17 cellular contexts compared by ENCODE assay signal in genomic region chr5:75023368-75024159, GRCh38. TPM values are rescaled to one million over a fixed set of nuclear protein-coding genes. Genes with fewer than 3 reads are reported as not detected.
DNase-seq lines count a peak whose midpoint lies in the region; ATAC-seq and TF ChIP-seq lines count a peak whose summit lies in the region.
"Had no signal": no experiment of that assay in that cellular context is flagged by ENCODE, and none has a peak within 500 bp of the region (broad histone marks: within the 10 kb centered on the region; RNA-seq: fewer than 3 reads in every experiment).

No MANE protein-coding gene starts in this region.

- DNase-seq in activated CD8-positive, alpha-beta memory T cell treated with anti-CD3 and anti-CD28 coated beads, Interleukin-2, amount 10 ng/mL, durations not matched to agents 7 days and 5 days: peak; percentile 64
- DNase-seq in activated CD8-positive, alpha-beta memory T cell treated with anti-CD3 and anti-CD28 coated beads, Interleukin-2, amount 50 U/mL, for 48 hours: no peak
- DNase-seq in T-cell (peak in 27 of 34 experiments; percentile 6 to 45 (median 21)), choroid plexus epithelial cell (ENCODE audit: low read depth) (peak; percentile 72), COR-L47 (lab: John Stamatoyannopoulos, UW) (no peak), iPS-NIHi11 (ENCODE audit: low spot score) (no peak), RPMI8226 (no peak)
- peak; percentile 20 for DNase-seq in stimulated activated CD4-positive, alpha-beta T cell treated with anti-CD3 and anti-CD28 coated beads, Interleukin-4, amount 100 ng/mL, for 24 hours
- DNase-seq: HFFc6, hippocampal formation, NCI-H1092 treated with DMSO at 0.1 percent for 48 hours, NCI-H446 had no signal

- POLR2A ChIA-PET in T-cell (lab: Charles Lee): no interaction called here

- no peaks in the 10 kb centered on the region for H3K36me3 Mint-ChIP-seq in activated CD8-positive, alpha-beta memory T cell treated with anti-CD3 and anti-CD28 coated beads, Interleukin-2, amount 10 ng/mL, durations not matched to agents 7 days and 5 days
- H3K36me3 Mint-ChIP-seq in T-cell: peaks cover 5% of the 10 kb centered on the region
- H3K36me3 Mint-ChIP-seq: brain had no signal

- H3K4me3 Mint-ChIP-seq in activated CD8-positive, alpha-beta memory T cell treated with anti-CD3 and anti-CD28 coated beads, Interleukin-2, amount 10 ng/mL, durations not matched to agents 7 days and 5 days: no peak overlapping the region
- peak overlapping the region; percentile 34 to 43 (median 42) for H3K4me3 Mint-ChIP-seq in T-cell
- H3K4me3 Mint-ChIP-seq: brain; HFFc6; T-helper 1 cell treated with Interleukin-12 subunit alpha and Interleukin-12 subunit beta and Interleukin-4 antibody, amounts not matched to agents 30 μg/mL and 1 μg/mL, for 36 hours had no signal

- CTCF ChIA-PET in activated CD8-positive, alpha-beta memory T cell treated with anti-CD3 and anti-CD28 coated beads, Interleukin-2, amount 10 ng/mL, durations not matched to agents 7 days and 5 days (lab: Charles Lee): no interaction called here
- CTCF ChIA-PET in T-cell (lab: Charles Lee): interaction anchor here in 1 of 2 donors (1.3 kb wide), 1 partner anchor 27 kb away, joined by 4 read pairs; no protein-coding TSS in a partner anchor

- no peaks in the 10 kb centered on the region for H3K9me3 Mint-ChIP-seq in activated CD8-positive, alpha-beta memory T cell treated with anti-CD3 and anti-CD28 coated beads, Interleukin-2, amount 10 ng/mL, durations not matched to agents 7 days and 5 days (ENCODE audit: low read depth)
- H3K9me3 Mint-ChIP-seq in T-cell: no peaks in the 10 kb centered on the region
- H3K9me3 Mint-ChIP-seq: brain; HFFc6; T-helper 1 cell treated with Interleukin-12 subunit alpha and Interleukin-12 subunit beta and Interleukin-4 antibody, amounts not matched to agents 30 μg/mL and 1 μg/mL, for 36 hours had no signal

- peaks cover 11% of the 10 kb centered on the region for H3K27me3 Mint-ChIP-seq in activated CD8-positive, alpha-beta memory T cell treated with anti-CD3 and anti-CD28 coated beads, Interleukin-2, amount 10 ng/mL, durations not matched to agents 7 days and 5 days
- H3K27me3 Mint-ChIP-seq in T-cell: peaks cover 0 to 3% of the 10 kb centered on the region in 2 donors
- H3K27me3 Mint-ChIP-seq: brain had no signal

- H3K27ac Mint-ChIP-seq in activated CD8-positive, alpha-beta memory T cell treated with anti-CD3 and anti-CD28 coated beads, Interleukin-2, amount 10 ng/mL, durations not matched to agents 7 days and 5 days: peak overlapping the region; percentile 60
- peak overlapping the region; percentile 83 to 92 for H3K27ac Mint-ChIP-seq in T-cell
- H3K27ac Mint-ChIP-seq: brain; HFFc6; T-helper 1 cell treated with Interleukin-12 subunit alpha and Interleukin-12 subunit beta and Interleukin-4 antibody, amounts not matched to agents 30 μg/mL and 1 μg/mL, for 36 hours had no signal

- H3K4me3 ChIP-seq in choroid plexus epithelial cell (ENCODE audit: low read depth, low read length): no peak overlapping the region
- H3K4me3 ChIP-seq: lung, skin epidermis had no signal

- peak; percentile 89 for ATAC-seq in activated CD8-positive, alpha-beta memory T cell treated with anti-CD3 and anti-CD28 coated beads, Interleukin-2, amount 10 ng/mL, durations not matched to agents 7 days and 5 days
- peak; percentile 75 to 85 (median 81) for ATAC-seq in T-cell (replicated peaks in 1 of 4)
- ATAC-seq: Panc1 had no signal

- peaks cover 21% of the 10 kb centered on the region for H3K4me1 Mint-ChIP-seq in activated CD8-positive, alpha-beta memory T cell treated with anti-CD3 and anti-CD28 coated beads, Interleukin-2, amount 10 ng/mL, durations not matched to agents 7 days and 5 days
- peaks cover 39 to 58% (median 47%) of the 10 kb centered on the region in 3 donors for H3K4me1 Mint-ChIP-seq in T-cell
- H3K4me1 Mint-ChIP-seq: brain had no signal

- no peak for TF ChIP-seq CTCF in choroid plexus epithelial cell (conservative IDR thresholded peaks at IDR 0.05; ENCODE audit: low read depth, low read length)

RNA-seq across cellular contexts. Expression of gene GCNT4, which starts 28.8 kb away (rescaled TPM):
- under 1 TPM; 0.07 to 0.41 TPM for total RNA-seq in activated CD8-positive, alpha-beta memory T cell treated with anti-CD3 and anti-CD28 coated beads, Interleukin-2, amount 10 ng/mL, durations not matched to agents 7 days and 5 days
- 10 to 100 TPM in 4 of 5 donors, 1 to 10 TPM in 1; 7.1 to 17.5 (median 11.5) TPM for total RNA-seq in T-cell

Comparison
In these comparisons a context has a peak if more than half of its experiments do, and no peak if none do; other contexts are left out.
1. DNase-seq: peak in activated CD8-positive, alpha-beta memory T cell treated with anti-CD3 and anti-CD28 coated beads, Interleukin-2, amount 10 ng/mL, durations not matched to agents 7 days and 5 days (single experiment), T-cell (27 of 34), choroid plexus epithelial cell (single experiment) and stimulated activated CD4-positive, alpha-beta T cell treated with anti-CD3 and anti-CD28 coated beads, Interleukin-4, amount 100 ng/mL, for 24 hours (single experiment); none in activated CD8-positive, alpha-beta memory T cell treated with anti-CD3 and anti-CD28 coated beads, Interleukin-2, amount 50 U/mL, for 48 hours (single experiment), COR-L47 (single experiment), iPS-NIHi11 (single experiment) and RPMI8226 (single experiment).
2. RNA of gene GCNT4, which starts 28.8 kb away (total RNA-seq): 7.1 to 17.5 TPM in T-cell; 0.07 to 0.41 TPM in activated CD8-positive, alpha-beta memory T cell treated with anti-CD3 and anti-CD28 coated beads, Interleukin-2, amount 10 ng/mL, durations not matched to agents 7 days and 5 days; every median in the first group is over 4 times any median in the second.